Comparison of ENCODE assay signal across 8 cellular contexts in genomic region chr12:57128519-57129247, GRCh38. TPM values are rescaled to one million over a fixed set of nuclear protein-coding genes. Genes with fewer than 3 reads are reported as not detected.
DNase-seq lines count a peak whose midpoint lies in the region; ATAC-seq and TF ChIP-seq lines count a peak whose summit lies in the region.

No MANE protein-coding gene starts in this region.

- H3K4me3 ChIP-seq in GM06990 (replicated peaks; ENCODE audit: low read depth, low read length): peak overlapping the region; percentile 61
- H3K4me3 ChIP-seq in fibroblast of villous mesenchyme (ENCODE audit: low read depth, low read length): peak overlapping the region; percentile 93
- H3K4me3 ChIP-seq in psoas muscle: peak overlapping the region; percentile 72

- WGBS in psoas muscle, 3 donors: 9 to 13% (median 13%) methylated on average over 30 to 35 of the region's 35 CpGs

- intact Hi-C loops in psoas muscle (cut with DNase I): no loop called here

- H3K4me1 ChIP-seq in psoas muscle: peaks cover 16% of the 10 kb centered on the region

- H3K36me3 ChIP-seq in GM06990 (ENCODE audit: control insufficient read depth, insufficient read depth, low read length) (no peaks in the 10 kb centered on the region), psoas muscle (ENCODE audit: insufficient read depth in 1 of 2, low read depth in 1 of 2) (no peaks in the 10 kb centered on the region)

- H3K27ac ChIP-seq in psoas muscle: peak overlapping the region; percentile 15

- no peak for TF ChIP-seq CTCF in GM06990 (IDR thresholded peaks at IDR 0.05; ENCODE audit: insufficient read depth, low read length, poor library complexity, severe bottlenecking)
- TF ChIP-seq CTCF in fibroblast of villous mesenchyme (IDR thresholded peaks at IDR 0.05; ENCODE audit: insufficient read depth, low read depth, low read length): no peak
- TF ChIP-seq CTCF in psoas muscle (IDR thresholded peaks at IDR 0.05): no peak

- ATAC-seq in psoas muscle (no peak), HG02840 (IDR thresholded peaks at IDR 0.05; ENCODE audit: low FRiP score, unreplicated experiment) (no peak), HG02885 (IDR thresholded peaks at IDR 0.05; ENCODE audit: poor library complexity, unreplicated experiment) (no peak), HG03108 (IDR thresholded peaks at IDR 0.05; ENCODE audit: unreplicated experiment) (no peak)

- no peak for DNase-seq in GM06990 (ENCODE audit: extremely low read depth, insufficient read length)
- DNase-seq in SK-N-DZ (ENCODE audit: low spot score): peak; percentile 30
- DNase-seq in fibroblast of villous mesenchyme (ENCODE audit: low read depth): no peak
- no peak for DNase-seq in psoas muscle
- DNase-seq in DMS 273 treated with DMSO at 0.1 percent for 48 hours (lab: John Stamatoyannopoulos, UW): no peak

- H3K27me3 ChIP-seq in GM06990 (replicated peaks; ENCODE audit: control insufficient read depth, insufficient read depth, low read length) (peaks cover 4% of the 10 kb centered on the region), psoas muscle (ENCODE audit: insufficient read depth in 3 of 3, low read length in 2 of 3) (no peaks in the 10 kb centered on the region)

- H3K9me3 ChIP-seq in psoas muscle: no peaks in the 10 kb centered on the region

RNA-seq across cellular contexts. Expression of gene LRP1, which starts 0.4 kb away (rescaled TPM):
- 6.4 and 7.8 TPM in 2 replicates for polyA plus RNA-seq in SK-N-DZ (2014; cell fraction: cytosol; rRNA removed)
- polyA plus RNA-seq in SK-N-DZ (2014; cell fraction: nucleus; rRNA removed): 16.5 and 44.9 TPM in 2 replicates
- total RNA-seq in fibroblast of villous mesenchyme (228 and 277 TPM in 2 replicates), psoas muscle (10 to 100 TPM; 33.1 to 50.6 (median 35.1) TPM)
- 10 to 100 TPM; 10.7 to 14.7 (median 14.5) TPM for polyA plus RNA-seq in psoas muscle

RNA-seq across cellular contexts. Expression of gene STAT6, which starts 17.5 kb away (rescaled TPM):
- 37.1 and 42.2 TPM in 2 replicates for polyA plus RNA-seq in SK-N-DZ (2014; cell fraction: cytosol; rRNA removed)
- polyA plus RNA-seq in SK-N-DZ (2014; cell fraction: nucleus; rRNA removed): 129 TPM in 2 replicates
- total RNA-seq in fibroblast of villous mesenchyme (81.5 and 81.6 TPM in 2 replicates), psoas muscle (10 to 100 TPM; 14.1 to 27.7 (median 18.2) TPM)
- 10 to 100 TPM; 10.4 to 11.6 (median 11.3) TPM for polyA plus RNA-seq in psoas muscle

RNA-seq across cellular contexts. Expression of gene LRP1-AS, which starts 18.7 kb away (rescaled TPM):
- polyA plus RNA-seq in SK-N-DZ (2014; cell fraction: cytosol; rRNA removed): not detected in 2 replicates
- not detected in 2 replicates for polyA plus RNA-seq in SK-N-DZ (2014; cell fraction: nucleus; rRNA removed)
- total RNA-seq in fibroblast of villous mesenchyme (not detected in 2 replicates), psoas muscle (not detected)
- polyA plus RNA-seq in psoas muscle: not detected

RNA-seq across cellular contexts. Expression of gene NAB2, which starts 39.8 kb away (rescaled TPM):
- 24.6 and 39.9 TPM in 2 replicates for polyA plus RNA-seq in SK-N-DZ (2014; cell fraction: cytosol; rRNA removed)
- polyA plus RNA-seq in SK-N-DZ (2014; cell fraction: nucleus; rRNA removed): 33.8 and 35.6 TPM in 2 replicates
- total RNA-seq in fibroblast of villous mesenchyme: 38.0 and 39.6 TPM in 2 replicates
- 10 to 100 TPM in 2 of 4 donors, 1 to 10 TPM in 2; 7.1 to 28.4 (median 10.8) TPM for total RNA-seq in psoas muscle
- polyA plus RNA-seq in psoas muscle: 100 to 1,000 TPM in 1 of 3 donors, 1 to 10 TPM in 2; 5.6 to 114 (median 8.2) TPM

RNA-seq across cellular contexts. Expression of gene NEMP1, which starts 50.1 kb away (rescaled TPM):
- polyA plus RNA-seq in SK-N-DZ (2014; cell fraction: cytosol; rRNA removed): 48.5 and 61.1 TPM in 2 replicates
- 58.2 and 72.1 TPM in 2 replicates for polyA plus RNA-seq in SK-N-DZ (2014; cell fraction: nucleus; rRNA removed)
- 10.0 and 19.0 TPM in 2 replicates for total RNA-seq in fibroblast of villous mesenchyme
- 1 to 10 TPM; 1.5 to 3.2 (median 2.1) TPM for total RNA-seq in psoas muscle
- 1 to 10 TPM; 1.3 to 3.0 (median 2.7) TPM for polyA plus RNA-seq in psoas muscle
